8 cellular contexts compared by ENCODE assay signal in the genomic region with DNA sequence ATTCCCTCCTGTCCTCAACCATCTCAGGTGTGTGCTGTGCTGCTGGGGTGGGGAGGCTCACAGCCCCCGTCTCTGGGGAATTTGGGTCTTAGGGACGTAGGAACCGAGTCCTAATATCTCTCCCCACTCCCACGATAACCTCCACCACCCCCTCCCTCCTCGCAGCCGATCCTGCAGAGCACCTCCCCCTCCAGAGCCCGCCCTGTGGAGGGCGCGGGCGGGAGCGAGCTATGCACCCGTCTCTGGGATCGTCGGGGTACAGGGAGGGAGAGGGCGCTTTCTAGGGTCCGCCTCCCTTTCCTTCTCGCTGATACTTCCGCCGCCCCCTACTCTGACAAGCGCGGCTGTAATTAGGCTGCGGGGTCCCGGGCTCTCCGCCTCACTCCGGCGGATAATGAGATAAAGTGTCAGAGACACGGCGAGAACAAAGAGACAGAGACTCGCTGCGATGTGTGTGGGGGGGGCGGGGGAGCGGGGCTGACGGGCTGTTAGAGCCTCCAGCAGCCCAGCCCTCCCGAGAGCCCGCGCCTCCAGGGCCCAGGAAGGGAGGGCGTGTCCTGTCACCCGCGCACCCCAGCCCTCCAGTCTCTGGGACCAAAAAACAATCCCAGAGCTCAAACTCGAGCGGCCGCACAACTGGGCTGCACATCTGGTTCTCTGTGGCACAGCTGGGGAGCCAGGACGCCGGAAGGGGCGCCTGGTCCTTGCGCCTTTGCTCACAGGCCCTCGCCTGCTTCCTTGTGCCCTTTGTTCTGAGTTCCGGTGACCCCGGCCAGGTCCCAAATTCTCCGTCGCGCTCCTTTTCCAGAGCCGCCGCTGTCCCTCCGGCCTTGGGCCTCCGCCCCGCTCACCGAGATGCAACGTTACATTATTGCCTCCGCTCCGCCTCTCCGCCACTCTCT. TPM values are rescaled to one million over a fixed set of nuclear protein-coding genes. Genes with fewer than 3 reads are reported as not detected.
A peak's percentile ranks its signal among the peaks of the same experiment; 100 is the strongest.
DNase-seq lines count a peak whose midpoint lies in the region; ATAC-seq, FAIRE-seq and TF ChIP-seq lines count a peak whose summit lies in the region.

No MANE protein-coding gene starts in this region.

- DNase-seq in GM12892 (ENCODE audit: insufficient read length) (peak; percentile 49), fibroblast of villous mesenchyme (ENCODE audit: low read depth) (peak; percentile 22), sciatic nerve (ENCODE audit: low spot score) (no peak), urothelium cell line (ENCODE audit: low spot score) (no peak), OCI-M2 (lab: John Stamatoyannopoulos, UW; ENCODE audit: unreplicated experiment) (no peak), SW 1271 (lab: John Stamatoyannopoulos, UW) (no peak)

- H3K4me3 Mint-ChIP-seq in T-helper 1 cell treated with Interleukin-12 subunit alpha and Interleukin-12 subunit beta and Interleukin-4 antibody, amounts not matched to agents 30 μg/mL and 1 μg/mL, for 36 hours: peak overlapping the region; percentile 99

- FAIRE-seq in GM12892 (lab: Jason Lieb, UNC) (no peak), urothelium cell line (lab: Jason Lieb, UNC) (no peak)

- no peaks in the 10 kb centered on the region for H3K9me3 Mint-ChIP-seq in T-helper 1 cell treated with Interleukin-12 subunit alpha and Interleukin-12 subunit beta and Interleukin-4 antibody, amounts not matched to agents 30 μg/mL and 1 μg/mL, for 36 hours

- peaks cover 51% of the 10 kb centered on the region for H3K27me3 Mint-ChIP-seq in T-helper 1 cell treated with Interleukin-12 subunit alpha and Interleukin-12 subunit beta and Interleukin-4 antibody, amounts not matched to agents 30 μg/mL and 1 μg/mL, for 36 hours (ENCODE audit: low read depth)

- peaks cover 44% of the 10 kb centered on the region for H3K4me1 Mint-ChIP-seq in T-helper 1 cell treated with Interleukin-12 subunit alpha and Interleukin-12 subunit beta and Interleukin-4 antibody, amounts not matched to agents 30 μg/mL and 1 μg/mL, for 36 hours (ENCODE audit: low read depth)

- no peak for TF ChIP-seq POLR2A in GM12892 (IDR thresholded peaks at IDR 0.05; ENCODE audit: low read depth, low read length)

- H3K36me3 Mint-ChIP-seq in T-helper 1 cell treated with Interleukin-12 subunit alpha and Interleukin-12 subunit beta and Interleukin-4 antibody, amounts not matched to agents 30 μg/mL and 1 μg/mL, for 36 hours (ENCODE audit: low read depth): peaks cover 25% of the 10 kb centered on the region

- intact Hi-C loops in sciatic nerve (cut with DNase I): no loop called here

- H3K4me3 ChIP-seq in fibroblast of villous mesenchyme (ENCODE audit: low read depth, low read length): peak overlapping the region; percentile 50

- peak overlapping the region; percentile 100 for H3K27ac ChIP-seq in 22Rv1

- H3K27ac Mint-ChIP-seq in T-helper 1 cell treated with Interleukin-12 subunit alpha and Interleukin-12 subunit beta and Interleukin-4 antibody, amounts not matched to agents 30 μg/mL and 1 μg/mL, for 36 hours: no peak overlapping the region

- ATAC-seq in sciatic nerve: peak; percentile 0

- TF ChIP-seq CTCF in 22Rv1 (IDR thresholded peaks at IDR 0.05) (no peak), fibroblast of villous mesenchyme (IDR thresholded peaks at IDR 0.05; ENCODE audit: insufficient read depth, low read depth, low read length) (no peak)

RNA-seq across cellular contexts. Expression of a gene that starts 8.7 kb away (rescaled TPM):
- 151 TPM for polyA plus RNA-seq in GM12892 (2012; ENCODE audit: missing spikeins)
- 199 and 316 TPM in 2 replicates for total RNA-seq in fibroblast of villous mesenchyme
- total RNA-seq in sciatic nerve: 41.9 TPM

RNA-seq across cellular contexts. Expression of a gene that starts 12.8 kb away (rescaled TPM):
- polyA plus RNA-seq in GM12892 (2012; ENCODE audit: missing spikeins): 4.4 TPM
- total RNA-seq in fibroblast of villous mesenchyme (0.32 and 1.3 TPM in 2 replicates), sciatic nerve (1.9 TPM)

RNA-seq across cellular contexts. Expression of a gene that starts 21.6 kb away (rescaled TPM):
- not detected for polyA plus RNA-seq in GM12892 (2012; ENCODE audit: missing spikeins)
- total RNA-seq in fibroblast of villous mesenchyme: 1.3 and 1.6 TPM in 2 replicates
- total RNA-seq in sciatic nerve: 0.27 TPM

Comparison
In these comparisons a context has a peak if more than half of its experiments do, and no peak if none do; other contexts are left out.
1. DNase-seq: peak in GM12892 (single experiment) and fibroblast of villous mesenchyme (single experiment); none in sciatic nerve (single experiment), urothelium cell line (single experiment), OCI-M2 (single experiment) and SW 1271 (0 of 2).